In genomic region chr14:93936245-93936644, GRCh38 we compare ENCODE assay signal across 8 cellular contexts. TPM values are rescaled to one million over a fixed set of nuclear protein-coding genes. Genes with fewer than 3 reads are reported as not detected.
DNase-seq lines count a peak whose midpoint lies in the region; ATAC-seq, FAIRE-seq and TF ChIP-seq lines count a peak whose summit lies in the region.

No MANE protein-coding gene starts in this region.

- H3K4me1 ChIP-seq in Panc1 (ENCODE audit: control insufficient read depth, insufficient read depth, low read length), result no peaks in the 10 kb centered on the region

- peak; percentile 22 for DNase-seq in COLO668 (lab: John Stamatoyannopoulos, UW; ENCODE audit: unreplicated experiment)
- DNase-seq in H54 (ENCODE audit: insufficient read length, low spot score), result no peak
- no peak for DNase-seq in Panc1 (ENCODE audit: low read depth, low spot score)
- no peak for DNase-seq in fibroblast of villous mesenchyme (ENCODE audit: low read depth)
- no peak for DNase-seq in SK-N-DZ (ENCODE audit: low spot score)
- DNase-seq in mucosa of gallbladder (ENCODE audit: low spot score), result no peak

- intact Hi-C loops in Panc1 (cut with micrococcal nuclease; ENCODE audit: unreplicated experiment), result loop anchor here (10.0 kb wide), 1 partner anchor 199 kb away; no protein-coding TSS in a partner anchor

- H3K36me3 ChIP-seq in Panc1 (ENCODE audit: control insufficient read depth, insufficient read depth, low read length), result no peaks in the 10 kb centered on the region

- no peak overlapping the region for H3K4me3 ChIP-seq in Panc1 (ENCODE audit: low read depth in 2 of 2, low read length in 2 of 2)
- no peak overlapping the region for H3K4me3 ChIP-seq in fibroblast of villous mesenchyme (ENCODE audit: low read depth, low read length)

- H3K27ac ChIP-seq in Panc1 (ENCODE audit: low read length), result no peak overlapping the region

- H3K9me3 ChIP-seq in Panc1 (ENCODE audit: control insufficient read depth, insufficient read depth, low read depth, low read length), result no peaks in the 10 kb centered on the region

- FAIRE-seq in H54 (lab: Jason Lieb, UNC), result peak; percentile 48

- TF ChIP-seq CTCF in Panc1 (IDR thresholded peaks at IDR 0.05) (peak; percentile 76), fibroblast of villous mesenchyme (IDR thresholded peaks at IDR 0.05; ENCODE audit: insufficient read depth, low read depth, low read length) (peak; percentile 41)

- ATAC-seq in Panc1, result peak; percentile 59
- no peak for ATAC-seq in GM19395 (IDR thresholded peaks at IDR 0.05; ENCODE audit: unreplicated experiment)
- no peak for ATAC-seq in HG02970 (IDR thresholded peaks at IDR 0.05; ENCODE audit: low FRiP score, unreplicated experiment)

- TF ChIP-seq POLR2A in H54 (IDR thresholded peaks at IDR 0.05; ENCODE audit: low read depth, low read length), result no peak

- BruUV-seq in Panc1 (replicated peaks; lab: Mats Ljungman, UMichigan), result no TSS peak

- in situ Hi-C loops in Panc1 (cut with HindIII; ENCODE audit: low pct_unique_long_range_greater_than_20kb, low sequenced_read_pairs), result no loop called here

- H3K27me3 ChIP-seq in Panc1 (ENCODE audit: control insufficient read depth, insufficient read depth, low read length), result no peaks in the 10 kb centered on the region

- POLR2A ChIA-PET in Panc1 (lab: Charles Lee), result no interaction called here

- CTCF ChIA-PET in Panc1 (lab: Charles Lee), result interaction anchor here (1.4 kb wide), 1 partner anchor 65 kb away, joined by 3 read pairs; no protein-coding TSS in a partner anchor

RNA-seq across cellular contexts. Expression of gene FAM181A, which starts 9.1 kb away (rescaled TPM):
- total RNA-seq in Panc1 (2021; ENCODE audit: unreplicated experiment) (not detected), fibroblast of villous mesenchyme (not detected in 2 replicates), mucosa of gallbladder (not detected)
- not detected for polyA plus RNA-seq in Panc1 (2012; ENCODE audit: insufficient read length)
- 0.36 TPM in 1 of 2 replicates, not detected in the other for polyA plus RNA-seq in SK-N-DZ (2014; cell fraction: cytosol; rRNA removed)
- polyA plus RNA-seq in SK-N-DZ (2014; cell fraction: nucleus; rRNA removed), result not detected in 2 replicates

RNA-seq across cellular contexts. Expression of gene ASB2, which starts 40.1 kb away (rescaled TPM):
- 0.28 TPM for total RNA-seq in Panc1 (2021; ENCODE audit: unreplicated experiment)
- polyA plus RNA-seq in Panc1 (2012; ENCODE audit: insufficient read length), result 0.45 TPM
- total RNA-seq in fibroblast of villous mesenchyme, result 0.86 and 1.9 TPM in 2 replicates
- polyA plus RNA-seq in SK-N-DZ (2014; cell fraction: cytosol; rRNA removed), result 0.60 TPM in 1 of 2 replicates, not detected in the other
- polyA plus RNA-seq in SK-N-DZ (2014; cell fraction: nucleus; rRNA removed), result not detected in 2 replicates
- total RNA-seq in mucosa of gallbladder, result 28.0 TPM
